8 cellular contexts compared by ENCODE assay signal in the genomic region with DNA sequence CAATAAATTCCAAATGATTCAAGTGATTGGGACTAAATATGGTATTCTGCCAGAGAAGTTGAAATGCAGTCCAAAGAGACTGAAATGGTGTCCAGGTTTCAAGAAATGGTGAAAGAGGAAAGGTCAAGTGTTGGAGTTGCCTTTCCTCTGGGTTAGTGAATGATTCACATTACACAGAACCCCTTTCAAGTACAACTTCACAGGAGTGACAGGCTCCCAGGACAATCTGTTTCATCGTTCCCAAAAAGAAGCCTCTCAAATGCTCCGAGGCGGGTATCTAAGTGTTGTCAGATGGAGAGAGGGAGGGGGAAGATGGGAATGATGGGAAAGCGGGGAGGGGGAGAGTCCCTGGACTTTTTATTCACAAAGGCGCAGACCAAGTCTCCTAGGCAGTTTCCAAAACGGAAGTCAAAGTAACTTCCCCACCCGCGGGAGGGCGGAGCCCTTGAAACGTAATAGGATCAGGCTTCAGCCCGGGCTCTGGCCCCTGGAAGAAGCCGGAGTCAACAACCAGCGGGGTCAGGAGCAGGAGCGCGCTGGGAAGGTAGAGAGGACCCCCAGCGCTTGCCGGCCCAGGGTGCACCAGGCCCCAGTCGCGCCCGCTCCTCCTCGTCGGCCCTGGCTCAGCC. TPM values are rescaled to one million over a fixed set of nuclear protein-coding genes. Genes with fewer than 3 reads are reported as not detected.
DNase-seq lines count a peak whose midpoint lies in the region; ATAC-seq and TF ChIP-seq lines count a peak whose summit lies in the region.

No MANE protein-coding gene starts in this region.

- H3K9ac ChIP-seq in HUES64 (ENCODE audit: low read depth, low read length), result peak overlapping the region; percentile 90

- H3K36me3 Mint-ChIP-seq in activated naive CD8-positive, alpha-beta T cell treated with anti-CD3 and anti-CD28 coated beads for 36 hours, result peaks cover 6% of the 10 kb centered on the region
- H3K36me3 Mint-ChIP-seq in osteocyte (ENCODE audit: unreplicated experiment), result no peaks in the 10 kb centered on the region

- H3K9me3 ChIP-seq in HUES64 (ENCODE audit: insufficient read depth, low read depth, low read length) (no peaks in the 10 kb centered on the region), uterus (no peaks in the 10 kb centered on the region)

- H3K4me3 ChIP-seq in HUES64 (ENCODE audit: low read length), result peak overlapping the region; percentile 69
- peak overlapping the region; percentile 61 to 78 for H3K4me3 ChIP-seq in uterus

- H3K27me3 ChIP-seq in HUES64 (ENCODE audit: insufficient read depth, low read length) (no peaks in the 10 kb centered on the region), uterus (no peaks in the 10 kb centered on the region)

- DNase-seq in Daoy (ENCODE audit: low read depth) (peak; percentile 82), OCI-M1 (lab: John Stamatoyannopoulos, UW) (peak; percentile 98), Right ventricle myocardium inferior (ENCODE audit: missing footprints) (peak; percentile 90), osteocyte (ENCODE audit: extremely low spot score, unreplicated experiment) (peak; percentile 89), uterus (peak; percentile 83 to 84)
- no peak for DNase-seq in activated naive CD8-positive, alpha-beta T cell treated with anti-CD3 and anti-CD28 coated beads for 36 hours

- peak overlapping the region; percentile 96 for H3K27ac Mint-ChIP-seq in activated naive CD8-positive, alpha-beta T cell treated with anti-CD3 and anti-CD28 coated beads for 36 hours
- H3K27ac Mint-ChIP-seq in osteocyte (ENCODE audit: unreplicated experiment), result peak overlapping the region; percentile 94

- intact Hi-C loops in Right ventricle myocardium inferior (cut with DNase I), result loop anchor here (5.0 to 10.0 kb wide), 3 partner anchors 84 to 1934 kb away; a partner anchor contains a TSS
- intact Hi-C loops in uterus (cut with DNase I; ENCODE audit: low total_unique reads), result no loop called here

- peak overlapping the region; percentile 90 for H3K4me3 Mint-ChIP-seq in activated naive CD8-positive, alpha-beta T cell treated with anti-CD3 and anti-CD28 coated beads for 36 hours
- H3K4me3 Mint-ChIP-seq in osteocyte (ENCODE audit: unreplicated experiment), result peak overlapping the region; percentile 91

- WGBS in HUES64, result under 1% methylated on average over 22 of the region's 22 CpGs

- peak; percentile 54 for ATAC-seq in GM21528 (IDR thresholded peaks at IDR 0.05; ENCODE audit: low FRiP score, unreplicated experiment)
- ATAC-seq in Right ventricle myocardium inferior, result peak; percentile 86

- peaks cover 4% of the 10 kb centered on the region for H3K9me3 Mint-ChIP-seq in activated naive CD8-positive, alpha-beta T cell treated with anti-CD3 and anti-CD28 coated beads for 36 hours
- H3K9me3 Mint-ChIP-seq in osteocyte (ENCODE audit: unreplicated experiment), result no peaks in the 10 kb centered on the region

- TF ChIP-seq POLR2A in uterus (IDR thresholded peaks at IDR 0.05), result peak; percentile 28 to 45

- H3K36me3 ChIP-seq in HUES64 (ENCODE audit: insufficient read depth, low read length) (peaks cover 2% of the 10 kb centered on the region; the same call in 1 of the 2 replicates), uterus (no peaks in the 10 kb centered on the region)

- peaks cover 6% of the 10 kb centered on the region for H3K27me3 Mint-ChIP-seq in activated naive CD8-positive, alpha-beta T cell treated with anti-CD3 and anti-CD28 coated beads for 36 hours
- H3K27me3 Mint-ChIP-seq in osteocyte (ENCODE audit: unreplicated experiment), result no peaks in the 10 kb centered on the region

- H3K27ac ChIP-seq in HUES64 (ENCODE audit: low read depth, low read length), result peak overlapping the region; percentile 98
- H3K27ac ChIP-seq in uterus, result peak overlapping the region; percentile 93 to 97

- H3K4me1 ChIP-seq in HUES64 (ENCODE audit: insufficient read depth, low read length), result peaks cover 12% of the 10 kb centered on the region
- no peaks in the 10 kb centered on the region for H3K4me1 ChIP-seq in uterus

- peaks cover 34% of the 10 kb centered on the region for H3K4me1 Mint-ChIP-seq in activated naive CD8-positive, alpha-beta T cell treated with anti-CD3 and anti-CD28 coated beads for 36 hours
- H3K4me1 Mint-ChIP-seq in osteocyte (ENCODE audit: unreplicated experiment), result peaks cover 19% of the 10 kb centered on the region

- no peak for TF ChIP-seq CTCF in osteocyte (IDR thresholded peaks at IDR 0.05)
- no peak for TF ChIP-seq CTCF in uterus (IDR thresholded peaks at IDR 0.05)

RNA-seq across cellular contexts. Expression of a gene that starts 0.7 kb away (rescaled TPM):
- total RNA-seq in Daoy (2014; rRNA removed; shearing (Covaris generic)), result 36.2 and 49.9 TPM in 2 replicates
- 65.5 TPM for polyA plus RNA-seq in HUES64 (2013, experiment 1 of 2)
- polyA plus RNA-seq in HUES64 (2013, experiment 2 of 2), result 61.6 TPM
- 10 to 100 TPM; 12.6 to 14.5 TPM for total RNA-seq in activated naive CD8-positive, alpha-beta T cell treated with anti-CD3 and anti-CD28 coated beads for 36 hours
- 10.7 TPM for total RNA-seq in Right ventricle myocardium inferior
- total RNA-seq in osteocyte, result 27.4 and 29.3 TPM in 2 replicates
- 10 to 100 TPM in 3 of 4 donors, 1 to 10 TPM in 1; 2.3 to 53.0 (median 39.3) TPM for total RNA-seq in uterus
